Comparison of ENCODE assay signal across 8 cellular contexts in the genomic region with DNA sequence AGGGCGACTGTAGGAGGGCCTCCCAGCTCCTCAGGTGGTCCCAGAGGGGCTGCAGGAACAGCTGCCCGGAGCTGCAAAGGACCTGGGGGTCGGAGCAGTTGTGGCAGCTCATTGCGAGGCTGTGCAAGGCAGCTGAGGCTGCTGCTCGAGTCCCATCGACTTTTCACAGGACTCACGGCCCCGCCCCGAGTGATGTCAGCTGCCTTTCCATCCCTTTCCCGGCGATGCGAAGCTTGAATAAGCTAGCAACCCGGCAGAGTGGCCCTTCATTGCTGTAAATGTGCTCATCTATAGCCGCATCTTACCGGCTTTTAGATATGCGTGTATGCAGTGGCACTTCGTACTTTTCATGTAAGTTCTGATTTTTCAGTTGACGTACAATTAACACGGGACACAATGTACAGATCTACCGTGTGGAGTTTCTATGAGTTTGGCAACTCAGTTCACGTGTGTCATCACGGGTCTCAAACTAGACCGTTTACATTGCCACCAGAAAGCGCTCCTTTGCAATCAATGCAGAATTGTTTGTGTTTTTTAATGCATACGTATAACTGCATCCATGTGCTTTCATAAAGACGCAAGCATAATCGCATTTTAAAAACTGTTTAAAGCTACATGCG. TPM values are rescaled to one million over a fixed set of nuclear protein-coding genes. Genes with fewer than 3 reads are reported as not detected.
DNase-seq lines count a peak whose midpoint lies in the region; ATAC-seq, FAIRE-seq and TF ChIP-seq lines count a peak whose summit lies in the region.
"Had no signal": no experiment of that assay in that cellular context is flagged by ENCODE, and none has a peak within 500 bp of the region (broad histone marks: within the 10 kb centered on the region; RNA-seq: fewer than 3 reads in every experiment).

A gene with protein sequence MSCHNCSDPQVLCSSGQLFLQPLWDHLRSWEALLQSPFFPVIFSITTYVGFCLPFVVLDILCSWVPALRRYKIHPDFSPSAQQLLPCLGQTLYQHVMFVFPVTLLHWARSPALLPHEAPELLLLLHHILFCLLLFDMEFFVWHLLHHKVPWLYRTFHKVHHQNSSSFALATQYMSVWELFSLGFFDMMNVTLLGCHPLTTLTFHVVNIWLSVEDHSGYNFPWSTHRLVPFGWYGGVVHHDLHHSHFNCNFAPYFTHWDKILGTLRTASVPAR (minus strand): TSS at position 137 of the 620 bp plus-strand sequence. CDS start 25 bp downstream, at position 112.

- no peaks in the 10 kb centered on the region for H3K9me3 ChIP-seq in muscle layer of duodenum (ENCODE audit: control insufficient read depth in 1 of 2, low read length in 2 of 2)

- DNase-seq in GM18507 (ENCODE audit: extremely low spot score, insufficient read length, low read depth) (no peak), NCI-H2196 treated with DMSO at 0.1 percent for 48 hours (lab: John Stamatoyannopoulos, UW; ENCODE audit: unreplicated experiment) (peak; percentile 3), fibroblast of pulmonary artery (ENCODE audit: low read depth) (peak; percentile 78)
- DNase-seq in activated T-helper 1 cell treated with anti-CD3 and anti-CD28 coated beads, Interleukin-12 subunit alpha, Interleukin-12 subunit beta, Interleukin-2, Interleukin-4 antibody, amounts not matched to agents 30 ng/mL and 10 ng/mL and 1 ng/mL, durations not matched to agents 14 hours and 24 hours and 36 hours (ENCODE audit: low spot score): peak; percentile 17
- peak; percentile 59 for DNase-seq in stimulated activated naive CD8-positive, alpha-beta T cell treated with anti-CD3 and anti-CD28 coated beads, Interleukin-15, Interleukin-2, amounts not matched to agents 100 U/mL and 50 U/mL, for 24 hours

- intact Hi-C loops in activated T-helper 1 cell treated with anti-CD3 and anti-CD28 coated beads, Interleukin-12 subunit alpha, Interleukin-12 subunit beta, Interleukin-2, Interleukin-4 antibody, amounts not matched to agents 30 ng/mL and 10 ng/mL and 1 ng/mL, durations not matched to agents 14 hours and 24 hours and 36 hours (cut with micrococcal nuclease): loop anchor here (2.0 kb wide), 2 partner anchors 44 to 122 kb away; no protein-coding TSS in a partner anchor

- FAIRE-seq in GM18507 (lab: Jason Lieb, UNC): peak; percentile 64
- FAIRE-seq: islet of Langerhans had no signal

- H3K4me3 ChIP-seq in fibroblast of pulmonary artery (replicated peaks; ENCODE audit: low read depth, low read length) (peak within 1 kb of the TSS; percentile 41), muscle layer of duodenum (ENCODE audit: low read depth in 1 of 2, low read length in 2 of 2) (peak within 1 kb of the TSS; percentile 72 to 79)

- H3K36me3 ChIP-seq in muscle layer of duodenum (ENCODE audit: control insufficient read depth in 1 of 2, insufficient read depth in 2 of 2, low read length in 2 of 2): no peaks in the 10 kb centered on the region

- H3K27me3 ChIP-seq in muscle layer of duodenum (ENCODE audit: low read depth, low read length): peaks cover 28% of the 10 kb centered on the region

- peak within 1 kb of the TSS; percentile 64 for H3K27ac ChIP-seq in muscle layer of duodenum (ENCODE audit: low read length)

- peaks cover 0 to 6% of the 10 kb centered on the region in 2 donors for H3K4me1 ChIP-seq in muscle layer of duodenum (ENCODE audit: control insufficient read depth in 1 of 2, insufficient read depth in 2 of 2, low read length in 2 of 2)

- ATAC-seq in stimulated activated naive CD8-positive, alpha-beta T cell treated with anti-CD3 and anti-CD28 coated beads, Interleukin-15, Interleukin-2, amounts not matched to agents 100 U/mL and 50 U/mL, for 24 hours: peak; percentile 65
- no peak for ATAC-seq in HG02759 (IDR thresholded peaks at IDR 0.05; ENCODE audit: unreplicated experiment)

- no peak for TF ChIP-seq CTCF in fibroblast of pulmonary artery (IDR thresholded peaks at IDR 0.05; ENCODE audit: low read length, missing control alignments)

- peaks cover 11% of the 10 kb centered on the region for H3K4me1 Mint-ChIP-seq in activated T-helper 1 cell treated with anti-CD3 and anti-CD28 coated beads, Interleukin-12 subunit alpha, Interleukin-12 subunit beta, Interleukin-2, Interleukin-4 antibody, amounts not matched to agents 30 ng/mL and 10 ng/mL and 1 ng/mL, durations not matched to agents 14 hours and 24 hours and 36 hours (ENCODE audit: low read depth)

- H3K27ac Mint-ChIP-seq in activated T-helper 1 cell treated with anti-CD3 and anti-CD28 coated beads, Interleukin-12 subunit alpha, Interleukin-12 subunit beta, Interleukin-2, Interleukin-4 antibody, amounts not matched to agents 30 ng/mL and 10 ng/mL and 1 ng/mL, durations not matched to agents 14 hours and 24 hours and 36 hours: peak within 1 kb of the TSS; percentile 61

- H3K4me3 Mint-ChIP-seq in activated T-helper 1 cell treated with anti-CD3 and anti-CD28 coated beads, Interleukin-12 subunit alpha, Interleukin-12 subunit beta, Interleukin-2, Interleukin-4 antibody, amounts not matched to agents 30 ng/mL and 10 ng/mL and 1 ng/mL, durations not matched to agents 14 hours and 24 hours and 36 hours: peak within 1 kb of the TSS; percentile 81

- peaks cover 32% of the 10 kb centered on the region for H3K27me3 Mint-ChIP-seq in activated T-helper 1 cell treated with anti-CD3 and anti-CD28 coated beads, Interleukin-12 subunit alpha, Interleukin-12 subunit beta, Interleukin-2, Interleukin-4 antibody, amounts not matched to agents 30 ng/mL and 10 ng/mL and 1 ng/mL, durations not matched to agents 14 hours and 24 hours and 36 hours (ENCODE audit: insufficient read depth)

- no peaks in the 10 kb centered on the region for H3K9me3 Mint-ChIP-seq in activated T-helper 1 cell treated with anti-CD3 and anti-CD28 coated beads, Interleukin-12 subunit alpha, Interleukin-12 subunit beta, Interleukin-2, Interleukin-4 antibody, amounts not matched to agents 30 ng/mL and 10 ng/mL and 1 ng/mL, durations not matched to agents 14 hours and 24 hours and 36 hours

- H3K36me3 Mint-ChIP-seq in activated T-helper 1 cell treated with anti-CD3 and anti-CD28 coated beads, Interleukin-12 subunit alpha, Interleukin-12 subunit beta, Interleukin-2, Interleukin-4 antibody, amounts not matched to agents 30 ng/mL and 10 ng/mL and 1 ng/mL, durations not matched to agents 14 hours and 24 hours and 36 hours (ENCODE audit: low read depth): no peaks in the 10 kb centered on the region

RNA-seq across cellular contexts. Expression of the gene that starts here (rescaled TPM):
- total RNA-seq in activated T-helper 1 cell treated with anti-CD3 and anti-CD28 coated beads, Interleukin-12 subunit alpha, Interleukin-12 subunit beta, Interleukin-2, Interleukin-4 antibody, amounts not matched to agents 30 ng/mL and 10 ng/mL and 1 ng/mL, durations not matched to agents 14 hours and 24 hours and 36 hours: not detected in 2 replicates

Comparison
In these comparisons a context has a peak if more than half of its experiments do, and no peak if none do; other contexts are left out.
1. Peak in DNase-seq in activated T-helper 1 cell treated with anti-CD3 and anti-CD28 coated beads, Interleukin-12 subunit alpha, Interleukin-12 subunit beta, Interleukin-2, Interleukin-4 antibody, amounts not matched to agents 30 ng/mL and 10 ng/mL and 1 ng/mL, durations not matched to agents 14 hours and 24 hours and 36 hours; RNA of the gene not detected or under 1 TPM.